Comparison of ENCODE assay signal across 13 cellular contexts in genomic region chr9:116157436-116158138, GRCh38. TPM values are rescaled to one million over a fixed set of nuclear protein-coding genes. Genes with fewer than 3 reads are reported as not detected.
DNase-seq lines count a peak whose midpoint lies in the region; ATAC-seq and TF ChIP-seq lines count a peak whose summit lies in the region.
"Had no signal": no experiment of that assay in that cellular context is flagged by ENCODE, and none has a peak within 500 bp of the region (broad histone marks: within the 10 kb centered on the region; RNA-seq: fewer than 3 reads in every experiment).

No MANE protein-coding gene starts in this region.

- in situ Hi-C loops in HAP-1 (cut with MboI; ENCODE audit: low sequenced_read_pairs) = loop anchor here (10.0 to 25.0 kb wide), 3 partner anchors 417 to 570 kb away; no protein-coding TSS in a partner anchor

- WGBS in heart left ventricle, 4 donors = 34 to 41% (median 39%) methylated on average over 6 of the region's 6 CpGs

- peaks cover 50% of the 10 kb centered on the region for H3K27me3 Mint-ChIP-seq in nephron progenitor cell (ENCODE audit: low read depth, poor library complexity)

- H3K36me3 ChIP-seq in heart left ventricle = no peaks in the 10 kb centered on the region
- H3K36me3 ChIP-seq in HAP-1 (replicated peaks) = no peaks in the 10 kb centered on the region

- H3K9me3 Mint-ChIP-seq in nephron progenitor cell = no peaks in the 10 kb centered on the region

- H3K4me3 Mint-ChIP-seq in nephron progenitor cell = peak overlapping the region; percentile 77

- peak overlapping the region; percentile 6 to 97 (median 84) for H3K27ac ChIP-seq in heart left ventricle
- H3K27ac ChIP-seq: foreskin keratinocyte had no signal

- H3K27me3 ChIP-seq in heart left ventricle (peaks cover 0 to 38% (median 3%) of the 10 kb centered on the region in 9 donors), HAP-1 (ENCODE audit: low read depth) (peaks cover 55% of the 10 kb centered on the region)

- TF ChIP-seq POLR2A in heart left ventricle (IDR thresholded peaks at IDR 0.05) = no peak

- peaks cover 56% of the 10 kb centered on the region for H3K4me1 Mint-ChIP-seq in nephron progenitor cell

- peaks cover 0 to 40% (median 6%) of the 10 kb centered on the region in 12 donors for H3K4me1 ChIP-seq in heart left ventricle
- no peaks in the 10 kb centered on the region for H3K4me1 ChIP-seq in HAP-1

- no peak for TF ChIP-seq CTCF in heart left ventricle (IDR thresholded peaks at IDR 0.05)
- TF ChIP-seq CTCF in nephron progenitor cell (IDR thresholded peaks at IDR 0.05) = no peak

- H3K4me3 ChIP-seq in heart left ventricle (peak overlapping the region in 9 of 12 donors; percentile 33 to 75 (median 56)), HAP-1 (no peak overlapping the region)

- H3K27ac Mint-ChIP-seq in nephron progenitor cell = no peak overlapping the region
- H3K27ac Mint-ChIP-seq: activated naive CD4-positive, alpha-beta T cell treated with anti-CD3 and anti-CD28 coated beads, Interleukin-2, amount 50 U/mL, for 72 hours had no signal

- peak in 1 of 5 donors; percentile 31 for DNase-seq in heart left ventricle
- no peak for DNase-seq in Right ventricle myocardium superior
- peak; percentile 48 for DNase-seq in fibroblast of gingiva (ENCODE audit: low read depth)
- peak; percentile 36 for DNase-seq in nephron progenitor cell
- no peak for DNase-seq in SK-N-DZ (ENCODE audit: low spot score)
- no peak for DNase-seq in HAP-1 (ENCODE audit: low spot score in 2 of 2)
- no peak for DNase-seq in COR-L47 (lab: John Stamatoyannopoulos, UW)
- no peak for DNase-seq in COLO668 (lab: John Stamatoyannopoulos, UW; ENCODE audit: unreplicated experiment)
- DNase-seq: activated CD4-positive, alpha-beta T cell treated with anti-CD3 and anti-CD28 coated beads for 1 hour; foreskin keratinocyte; occipital lobe had no signal

- no peaks in the 10 kb centered on the region for H3K9me3 ChIP-seq in heart left ventricle
- H3K9me3 ChIP-seq in HAP-1 = no peaks in the 10 kb centered on the region

- intact Hi-C loops in heart left ventricle (cut with DNase I) (loop anchor here in 8 of 10 donors (2.0 to 10.0 kb wide), 12 partner anchors 157 to 563 kb away; no protein-coding TSS in a partner anchor), Right ventricle myocardium superior (cut with DNase I) (loop anchor here (5.0 kb wide), 2 partner anchors 415 to 500 kb away; no protein-coding TSS in a partner anchor)

- peak in 1 of 4 donors; percentile 14 for ATAC-seq in heart left ventricle
- ATAC-seq in Right ventricle myocardium superior (ENCODE audit: poor library complexity) = no peak
- ATAC-seq: activated naive CD4-positive, alpha-beta T cell treated with anti-CD3 and anti-CD28 coated beads, Interleukin-2, amount 50 U/mL, for 72 hours had no signal

- H3K36me3 Mint-ChIP-seq in nephron progenitor cell (ENCODE audit: low read depth) = no peaks in the 10 kb centered on the region

RNA-seq across cellular contexts. Expression of gene PAPPA, which starts 4.0 kb away (rescaled TPM):
- total RNA-seq in heart left ventricle = 1 to 10 TPM in 7 of 9 donors, under 1 TPM in 2; 0.65 to 8.5 (median 2.1) TPM
- 1 to 10 TPM in 1 of 2 donors, under 1 TPM in 1; 0.23 to 2.5 TPM for polyA plus RNA-seq in heart left ventricle
- 1.2 TPM for total RNA-seq in Right ventricle myocardium superior
- not detected in 2 replicates for polyA plus RNA-seq in SK-N-DZ (2014; cell fraction: cytosol; rRNA removed)
- polyA plus RNA-seq in SK-N-DZ (2014; cell fraction: nucleus; rRNA removed) = not detected in 2 replicates
- total RNA-seq: OCI-LY7 had no signal

Comparison
In these comparisons a context has a peak if more than half of its experiments do, and no peak if none do; other contexts are left out.
1. DNase-seq: peak in fibroblast of gingiva (single experiment) and nephron progenitor cell (single experiment); none in Right ventricle myocardium superior (single experiment), SK-N-DZ (single experiment), HAP-1 (0 of 2), COR-L47 (single experiment) and COLO668 (single experiment).